1 cellular context compared by ENCODE assay signal in the genomic region with DNA sequence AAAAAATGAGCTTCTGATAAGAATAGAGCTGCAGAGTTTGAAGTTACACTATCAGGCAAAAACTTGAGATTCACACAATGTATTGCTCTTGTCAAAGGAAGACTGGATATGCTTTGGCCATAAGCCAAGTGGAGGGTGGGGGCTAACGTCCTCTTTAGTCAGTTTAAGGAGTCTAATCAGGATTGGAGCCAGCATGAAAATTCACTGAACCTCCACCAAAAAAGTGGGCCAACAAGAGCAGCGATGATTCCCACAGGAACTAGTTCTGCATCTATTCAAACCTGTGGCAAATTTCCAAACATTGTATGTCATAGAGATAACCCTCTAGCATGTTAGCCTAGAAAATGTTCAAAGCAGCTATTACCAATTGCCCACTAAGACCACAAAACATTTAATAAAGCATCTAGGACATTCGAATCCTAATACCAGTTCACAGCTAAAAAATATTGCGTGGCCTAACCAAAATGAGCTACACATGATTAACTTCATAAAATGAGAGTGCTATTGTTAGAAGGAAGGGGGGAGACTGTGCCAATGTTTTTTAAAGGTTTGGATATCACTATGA.
TF ChIP-seq lines count a peak whose summit lies in the region.

No MANE protein-coding gene starts in this region.

TF ChIP-seq in K562, 482 proteins besides CTCF, POLR2A, EP300 and RAD21:
- peak; percentile 19 for TF ChIP-seq MEIS2 (IDR thresholded peaks at IDR 0.05; ENCODE audit: partially characterized antibody)
- TF ChIP-seq MAZ (CRISPR knock-in tag; conservative IDR thresholded peaks at IDR 0.05 in 1 of 2, IDR thresholded peaks at IDR 0.05 in 1 of 2), result peak in 1 of 2 experiments; percentile 82; a peak in 2 of 4 replicates
- TF ChIP-seq FOXA1 (IDR thresholded peaks at IDR 0.05; ENCODE audit: borderline replicate concordance), result no peak
- TF ChIP-seq, protein P1, sequence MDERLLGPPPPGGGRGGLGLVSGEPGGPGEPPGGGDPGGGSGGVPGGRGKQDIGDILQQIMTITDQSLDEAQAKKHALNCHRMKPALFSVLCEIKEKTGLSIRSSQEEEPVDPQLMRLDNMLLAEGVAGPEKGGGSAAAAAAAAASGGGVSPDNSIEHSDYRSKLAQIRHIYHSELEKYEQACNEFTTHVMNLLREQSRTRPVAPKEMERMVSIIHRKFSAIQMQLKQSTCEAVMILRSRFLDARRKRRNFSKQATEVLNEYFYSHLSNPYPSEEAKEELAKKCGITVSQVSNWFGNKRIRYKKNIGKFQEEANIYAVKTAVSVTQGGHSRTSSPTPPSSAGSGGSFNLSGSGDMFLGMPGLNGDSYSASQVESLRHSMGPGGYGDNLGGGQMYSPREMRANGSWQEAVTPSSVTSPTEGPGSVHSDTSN (CRISPR knock-in tag; IDR thresholded peaks at IDR 0.05; ENCODE audit: low read depth), result no peak
- TF ChIP-seq, protein P1 (tag; conservative IDR thresholded peaks at IDR 0.05; ENCODE audit: low read depth), result 0 out of 2 replicates have a peak, but pooled peaks have one; percentile 11
- peak; percentile 86 for TF ChIP-seq NFIC (IDR thresholded peaks at IDR 0.05)
- no peak for TF ChIP-seq MAFF (IDR thresholded peaks at IDR 0.05; ENCODE audit: low read length)
- TF ChIP-seq, protein P2, sequence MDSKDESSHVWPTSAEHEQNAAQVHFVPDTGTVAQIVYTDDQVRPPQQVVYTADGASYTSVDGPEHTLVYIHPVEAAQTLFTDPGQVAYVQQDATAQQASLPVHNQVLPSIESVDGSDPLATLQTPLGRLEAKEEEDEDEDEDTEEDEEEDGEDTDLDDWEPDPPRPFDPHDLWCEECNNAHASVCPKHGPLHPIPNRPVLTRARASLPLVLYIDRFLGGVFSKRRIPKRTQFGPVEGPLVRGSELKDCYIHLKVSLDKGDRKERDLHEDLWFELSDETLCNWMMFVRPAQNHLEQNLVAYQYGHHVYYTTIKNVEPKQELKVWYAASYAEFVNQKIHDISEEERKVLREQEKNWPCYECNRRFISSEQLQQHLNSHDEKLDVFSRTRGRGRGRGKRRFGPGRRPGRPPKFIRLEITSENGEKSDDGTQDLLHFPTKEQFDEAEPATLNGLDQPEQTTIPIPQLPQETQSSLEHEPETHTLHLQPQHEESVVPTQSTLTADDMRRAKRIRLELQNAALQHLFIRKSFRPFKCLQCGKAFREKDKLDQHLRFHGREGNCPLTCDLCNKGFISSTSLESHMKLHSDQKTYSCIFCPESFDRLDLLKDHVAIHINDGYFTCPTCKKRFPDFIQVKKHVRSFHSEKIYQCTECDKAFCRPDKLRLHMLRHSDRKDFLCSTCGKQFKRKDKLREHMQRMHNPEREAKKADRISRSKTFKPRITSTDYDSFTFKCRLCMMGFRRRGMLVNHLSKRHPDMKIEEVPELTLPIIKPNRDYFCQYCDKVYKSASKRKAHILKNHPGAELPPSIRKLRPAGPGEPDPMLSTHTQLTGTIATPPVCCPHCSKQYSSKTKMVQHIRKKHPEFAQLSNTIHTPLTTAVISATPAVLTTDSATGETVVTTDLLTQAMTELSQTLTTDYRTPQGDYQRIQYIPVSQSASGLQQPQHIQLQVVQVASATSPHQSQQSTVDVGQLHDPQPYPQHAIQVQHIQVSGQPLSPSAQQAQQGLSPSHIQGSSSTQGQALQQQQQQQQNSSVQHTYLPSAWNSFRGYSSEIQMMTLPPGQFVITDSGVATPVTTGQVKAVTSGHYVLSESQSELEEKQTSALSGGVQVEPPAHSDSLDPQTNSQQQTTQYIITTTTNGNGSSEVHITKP (IDR thresholded peaks at IDR 0.05; ENCODE audit: partially characterized antibody), result no peak
